Comparison of ENCODE assay signal across 13 cellular contexts in the genomic region with DNA sequence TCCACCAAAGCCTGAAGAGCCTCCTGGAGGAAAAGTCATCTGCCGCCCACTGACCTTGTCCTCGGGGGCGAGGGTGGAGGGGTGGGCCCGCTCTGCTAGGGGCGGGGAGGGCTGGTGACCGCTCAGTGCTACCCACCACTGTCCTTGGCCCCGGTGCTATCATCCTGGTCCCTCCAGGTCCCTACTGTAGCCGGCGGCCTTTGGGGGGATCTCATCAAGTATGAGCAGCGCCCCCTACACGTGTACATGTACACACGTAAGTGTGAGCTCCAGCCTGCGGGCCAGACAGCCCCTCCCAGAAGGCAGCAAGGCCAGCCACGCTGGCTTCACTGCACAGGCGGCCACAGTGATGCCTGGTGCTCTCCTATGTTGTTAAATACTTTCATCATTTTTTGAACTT. TPM values are rescaled to one million over a fixed set of nuclear protein-coding genes. Genes with fewer than 3 reads are reported as not detected.
A peak's percentile ranks its signal among the peaks of the same experiment; 100 is the strongest.
DNase-seq lines count a peak whose midpoint lies in the region; ATAC-seq and TF ChIP-seq lines count a peak whose summit lies in the region.
"Had no signal": no experiment of that assay in that cellular context is flagged by ENCODE, and none has a peak within 500 bp of the region (broad histone marks: within the 10 kb centered on the region; RNA-seq: fewer than 3 reads in every experiment).

No MANE protein-coding gene starts in this region.

- CTCF ChIA-PET in RWPE1 (lab: Yijun Ruan, JAX) = interaction anchor here (0.6 kb wide), 1 partner anchor 12 kb away, joined by 3 read pairs; no protein-coding TSS in a partner anchor

- H3K9ac ChIP-seq in BLaER1 treated with 17β-estradiol and CSF1 and Interleukin-3, amounts not matched to agents 10 nM and 100 nM = no peak overlapping the region; a peak in 1 of 22 replicates

- H3K27me3 ChIP-seq in BLaER1 treated with 17β-estradiol and CSF1 and Interleukin-3, amounts not matched to agents 10 nM and 100 nM = no peaks in the 10 kb centered on the region
- no peaks in the 10 kb centered on the region for H3K27me3 ChIP-seq in HAP-1 (ENCODE audit: low read depth)

- H3K36me3 ChIP-seq in BLaER1 treated with 17β-estradiol and CSF1 and Interleukin-3, amounts not matched to agents 10 nM and 100 nM = peaks cover 84 to 99% (median 95%) of the 10 kb centered on the region in 11 experiments
- H3K36me3 ChIP-seq in HAP-1 (replicated peaks) = peaks cover 9% of the 10 kb centered on the region

- H4K20me1 ChIP-seq in BLaER1 treated with 17β-estradiol and CSF1 and Interleukin-3, amounts not matched to agents 10 nM and 100 nM = peaks cover 32 to 98% (median 68%) of the 10 kb centered on the region in 11 experiments; a peak in 20 of 22 replicates

- H3K27ac ChIP-seq in BLaER1 treated with 17β-estradiol and CSF1 and Interleukin-3, amounts not matched to agents 10 nM and 100 nM = 0 out of 22 replicates have a peak overlapping the region, but pooled peaks of 1 of the 11 experiments have one; percentile 22
- peak overlapping the region; percentile 16 for H3K27ac ChIP-seq in RWPE1

- TF ChIP-seq CTCF in RWPE1 (conservative IDR thresholded peaks at IDR 0.05; ENCODE audit: low read depth) (no peak), fibroblast of villous mesenchyme (IDR thresholded peaks at IDR 0.05; ENCODE audit: insufficient read depth, low read depth, low read length) (no peak)

- DNase-seq in HAP-1 (ENCODE audit: low spot score in 2 of 2) (peak; percentile 31 to 70), RWPE1 (ENCODE audit: low spot score) (no peak), fibroblast of villous mesenchyme (ENCODE audit: low read depth) (peak; percentile 40), cerebellar nuclear complex (lab: John Stamatoyannopoulos, UW) (no peak), activated gamma-delta T cell (lab: John Stamatoyannopoulos, UW) (no peak)
- DNase-seq: activated CD4-positive, alpha-beta T cell treated with anti-CD3 and anti-CD28 coated beads for 1 hour; anterior cingulate cortex; effector CD4-positive, alpha-beta T cell; kidney glomerular epithelial cell; NCI-H2081 had no signal

- H3K9me3 ChIP-seq in BLaER1 treated with 17β-estradiol and CSF1 and Interleukin-3, amounts not matched to agents 10 nM and 100 nM (replicated peaks in 1 of 11) = no peaks in the 10 kb centered on the region
- no peaks in the 10 kb centered on the region for H3K9me3 ChIP-seq in HAP-1

- no peak for ATAC-seq in GM21528 (IDR thresholded peaks at IDR 0.05; ENCODE audit: low FRiP score, unreplicated experiment)
- no peak for ATAC-seq in GM18867 (IDR thresholded peaks at IDR 0.05; ENCODE audit: unreplicated experiment)

- POLR2A ChIA-PET in RWPE1 (lab: Yijun Ruan, JAX; ENCODE audit: low non-redundant PET) = no interaction called here

- in situ Hi-C loops in HAP-1 (cut with MboI; ENCODE audit: low sequenced_read_pairs) = no loop called here

- H3K4me2 ChIP-seq in BLaER1 treated with 17β-estradiol and CSF1 and Interleukin-3, amounts not matched to agents 10 nM and 100 nM = peak overlapping the region in 8 of 11 experiments; percentile 39 to 68 (median 62); a peak in 11 of 22 replicates

- H3K4me3 ChIP-seq in BLaER1 treated with 17β-estradiol and CSF1 and Interleukin-3, amounts not matched to agents 10 nM and 100 nM = no peak overlapping the region
- H3K4me3 ChIP-seq in HAP-1 (no peak overlapping the region), fibroblast of villous mesenchyme (ENCODE audit: low read depth, low read length) (no peak overlapping the region)

- H3K4me1 ChIP-seq in BLaER1 treated with 17β-estradiol and CSF1 and Interleukin-3, amounts not matched to agents 10 nM and 100 nM = peaks cover 31 to 70% (median 64%) of the 10 kb centered on the region in 10 experiments
- peaks cover 5% of the 10 kb centered on the region; the same call in 1 of the 2 replicates for H3K4me1 ChIP-seq in HAP-1

RNA-seq across cellular contexts. Expression of gene TTYH3, which starts 19.6 kb away (rescaled TPM):
- total RNA-seq in fibroblast of villous mesenchyme = 61.3 and 77.3 TPM in 2 replicates

RNA-seq across cellular contexts. Expression of gene AMZ1, which starts 36.7 kb away (rescaled TPM):
- total RNA-seq in fibroblast of villous mesenchyme = 12.2 and 14.2 TPM in 2 replicates

Comparison
In these comparisons a context has a peak if more than half of its experiments do, and no peak if none do; other contexts are left out.
1. DNase-seq: peak in HAP-1 (2 of 2) and fibroblast of villous mesenchyme (single experiment); none in RWPE1 (single experiment), cerebellar nuclear complex (0 of 2) and activated gamma-delta T cell (single experiment).